12 cellular contexts compared by ENCODE assay signal in the genomic region with DNA sequence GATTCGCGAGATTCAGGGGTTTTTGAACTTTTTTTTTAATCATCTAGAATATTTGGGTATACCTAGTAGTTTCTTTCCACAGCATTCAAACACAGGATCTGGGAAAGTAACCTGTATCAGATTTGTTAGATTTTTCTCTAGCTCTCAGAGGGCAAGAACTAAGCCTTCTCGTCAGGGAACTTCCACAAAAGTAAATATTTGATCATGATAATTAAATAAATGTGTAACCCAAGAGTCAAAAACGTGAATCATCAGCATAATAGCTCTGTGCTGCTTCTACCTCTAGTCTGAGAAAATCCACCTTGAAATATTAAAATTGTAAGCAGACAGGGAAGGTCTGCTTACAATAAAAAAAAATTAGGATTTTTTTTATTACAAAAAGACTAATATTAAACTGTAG.
DNase-seq lines count a peak whose midpoint lies in the region; ATAC-seq, FAIRE-seq and TF ChIP-seq lines count a peak whose summit lies in the region.
"Had no signal": no experiment of that assay in that cellular context is flagged by ENCODE, and none has a peak within 500 bp of the region (broad histone marks: within the 10 kb centered on the region; RNA-seq: fewer than 3 reads in every experiment).

No MANE protein-coding gene starts in this region.

- no peak for TF ChIP-seq CTCF in PC-3 (conservative IDR thresholded peaks at IDR 0.05; ENCODE audit: low read depth, low read length)
- TF ChIP-seq CTCF in fibroblast of villous mesenchyme (IDR thresholded peaks at IDR 0.05; ENCODE audit: insufficient read depth, low read depth, low read length), result no peak

- H3K9me3 ChIP-seq in PC-3 (ENCODE audit: low read length), result peaks cover 9% of the 10 kb centered on the region; the same call in 1 of the 2 replicates
- H3K9me3 ChIP-seq in small intestine (ENCODE audit: control insufficient read depth, low read depth), result peaks cover 2% of the 10 kb centered on the region
- H3K9me3 ChIP-seq: uterus had no signal

- H3K36me3 ChIP-seq in PC-3 (ENCODE audit: low read depth, low read length) (peaks cover 9% of the 10 kb centered on the region; the same call in 1 of the 2 replicates), small intestine (ENCODE audit: control insufficient read depth in 2 of 2, insufficient read depth in 2 of 2, low read length in 2 of 2) (no peaks in the 10 kb centered on the region)
- H3K36me3 ChIP-seq: uterus had no signal

- intact Hi-C loops in PC-3 (cut with micrococcal nuclease), result loop anchor here (2.0 to 5.0 kb wide), 3 partner anchors 56 to 307 kb away; no protein-coding TSS in a partner anchor

- 16 to 40% (median 25%) methylated on average over 4 of the region's 4 CpGs for WGBS in small intestine, 3 donors

- DNase-seq in NCI-H1436 treated with DMSO at 0.1 percent for 48 hours (lab: John Stamatoyannopoulos, UW), result peak; percentile 6
- DNase-seq in NCI-H1436 (lab: John Stamatoyannopoulos, UW), result no peak
- DNase-seq in PC-3, result peak; percentile 88
- DNase-seq in fibroblast of villous mesenchyme (ENCODE audit: low read depth), result peak; percentile 44
- peak; percentile 47 for DNase-seq in small intestine
- no peak for DNase-seq in NK-92 (lab: John Stamatoyannopoulos, UW; ENCODE audit: unreplicated experiment)
- no peak for DNase-seq in amniotic stem cell (lab: John Stamatoyannopoulos, UW)
- DNase-seq in NCI-H226, result no peak
- DNase-seq: Karpas-422, uterus had no signal

- BruUV-seq in PC-3 (replicated peaks; lab: Mats Ljungman, UMichigan), result no TSS peak

- H3K4me2 ChIP-seq in PC-3 (ENCODE audit: low read length), result peak overlapping the region; percentile 76

- no peaks in the 10 kb centered on the region for H3K27me3 ChIP-seq in PC-3 (ENCODE audit: low read length)
- no peaks in the 10 kb centered on the region for H3K27me3 ChIP-seq in small intestine (ENCODE audit: control insufficient read depth in 2 of 2, insufficient read depth in 2 of 2, low read length in 2 of 2)
- H3K27me3 ChIP-seq: uterus had no signal

- H3K79me2 ChIP-seq in PC-3 (ENCODE audit: low read length), result no peaks in the 10 kb centered on the region

- ATAC-seq in PC-3, result peak; percentile 91
- ATAC-seq: sciatic nerve had no signal

- no peaks in the 10 kb centered on the region for H3K9me2 ChIP-seq in PC-3 (replicated peaks; ENCODE audit: low read length)

- H3K27ac ChIP-seq in PC-3 (ENCODE audit: low read length), result peak overlapping the region; percentile 95
- H3K27ac ChIP-seq in small intestine (ENCODE audit: low read depth in 1 of 2, low read length in 1 of 2), result no peak overlapping the region
- H3K27ac ChIP-seq: uterus had no signal

- peak overlapping the region; percentile 18; the same call in 1 of the 2 replicates for H3K4me3 ChIP-seq in PC-3 (ENCODE audit: low read length)
- no peak overlapping the region for H3K4me3 ChIP-seq in fibroblast of villous mesenchyme (ENCODE audit: low read depth, low read length)
- no peak overlapping the region for H3K4me3 ChIP-seq in small intestine (ENCODE audit: low read depth in 1 of 2, low read length in 2 of 2)
- H3K4me3 ChIP-seq: uterus had no signal

- POLR2A ChIA-PET in PC-3 (lab: Charles Lee; ENCODE audit: unreplicated experiment), result interaction anchor here (0.6 to 0.7 kb wide), 2 partner anchors 153 to 239 kb away, joined by 3 to 4 read pairs; no protein-coding TSS in a partner anchor

- H3K9ac ChIP-seq in PC-3 (ENCODE audit: low read length), result peak overlapping the region; percentile 81

- H2AFZ ChIP-seq in PC-3 (ENCODE audit: low read length), result no peak overlapping the region; the same call in 1 of the 2 replicates

- no peaks in the 10 kb centered on the region for H4K20me1 ChIP-seq in PC-3 (ENCODE audit: low read length)

- FAIRE-seq in small intestine (lab: Jason Lieb, UNC), result no peak
- FAIRE-seq: G401.6 had no signal

- peaks cover 15% of the 10 kb centered on the region for H3F3A ChIP-seq in PC-3 (ENCODE audit: low read length, unreplicated experiment)

- H3K4me1 ChIP-seq in PC-3 (ENCODE audit: insufficient read depth, low read length), result peaks cover 25% of the 10 kb centered on the region
- H3K4me1 ChIP-seq in small intestine (ENCODE audit: control insufficient read depth in 2 of 2, insufficient read depth in 1 of 2, low read depth in 1 of 2, low read length in 1 of 2), result no peaks in the 10 kb centered on the region
- H3K4me1 ChIP-seq: uterus had no signal

- CTCF ChIA-PET in PC-3 (lab: Charles Lee), result no interaction called here

Comparison
In these comparisons a context has a peak if more than half of its experiments do, and no peak if none do; other contexts are left out.
1. DNase-seq: peak in NCI-H1436 treated with DMSO at 0.1 percent for 48 hours (single experiment), PC-3 (single experiment), fibroblast of villous mesenchyme (single experiment) and small intestine (single experiment); none in NCI-H1436 (single experiment), NK-92 (single experiment), amniotic stem cell (single experiment) and NCI-H226 (single experiment).